In genomic region chr2:206471524-206472062, GRCh38 we compare ENCODE assay signal across 25 cellular contexts. TPM values are rescaled to one million over a fixed set of nuclear protein-coding genes. Genes with fewer than 3 reads are reported as not detected.
DNase-seq lines count a peak whose midpoint lies in the region; ATAC-seq, FAIRE-seq and TF ChIP-seq lines count a peak whose summit lies in the region.
"Had no signal": no experiment of that assay in that cellular context is flagged by ENCODE, and none has a peak within 500 bp of the region (broad histone marks: within the 10 kb centered on the region; RNA-seq: fewer than 3 reads in every experiment).

No MANE protein-coding gene starts in this region.

- FAIRE-seq in GM12892 (lab: Jason Lieb, UNC) (peak; percentile 46), urothelium cell line (lab: Jason Lieb, UNC) (no peak)
- FAIRE-seq: G401.6 had no signal

- no peak for TF ChIP-seq EP300 in esophagus muscularis mucosa (IDR thresholded peaks at IDR 0.05)

- ATAC-seq in GM19351 (IDR thresholded peaks at IDR 0.05; ENCODE audit: unreplicated experiment): peak; percentile 81
- ATAC-seq in HG02885 (IDR thresholded peaks at IDR 0.05; ENCODE audit: poor library complexity, unreplicated experiment): peak; percentile 77
- ATAC-seq in HG03565 (IDR thresholded peaks at IDR 0.05; ENCODE audit: unreplicated experiment): peak; percentile 72
- ATAC-seq in GM21360 (IDR thresholded peaks at IDR 0.05; ENCODE audit: unreplicated experiment): no peak
- ATAC-seq in HG03139 (IDR thresholded peaks at IDR 0.05; ENCODE audit: unreplicated experiment): no peak
- ATAC-seq: T-cell had no signal

- DNase-seq in GM12892 (ENCODE audit: insufficient read length) (no peak), esophagus muscularis mucosa (ENCODE audit: extremely low spot score) (no peak), urothelium cell line (ENCODE audit: low spot score) (no peak)
- DNase-seq: Calu3; CD8-positive, alpha-beta memory T cell; DMS153; GOT3; HCEC 1CT; Karpas-422; MV-4-11; NCI-H1105 treated with DMSO at 0.1 percent for 48 hours; NCI-H2029 treated with DMSO at 0.1 percent for 48 hours; NCI-H345; NCI-H524; NCI-H774; Peyer's patch; SJCRH30; T-cell had no signal

- no peak for TF ChIP-seq POLR2A in GM12892 (IDR thresholded peaks at IDR 0.05; ENCODE audit: low read depth, low read length)
- no peak for TF ChIP-seq POLR2A in esophagus muscularis mucosa (IDR thresholded peaks at IDR 0.05; ENCODE audit: low read depth)

- intact Hi-C loops in esophagus muscularis mucosa (cut with DNase I): no loop called here

- no peaks in the 10 kb centered on the region for H3K27me3 ChIP-seq in esophagus muscularis mucosa
- H3K27me3 ChIP-seq: Peyer's patch, SJCRH30 had no signal

- H3K36me3 ChIP-seq in esophagus muscularis mucosa: no peaks in the 10 kb centered on the region
- H3K36me3 ChIP-seq: Peyer's patch, SJCRH30 had no signal

- WGBS in esophagus muscularis mucosa: 76% methylated on average over 2 of the region's 2 CpGs

- TF ChIP-seq CTCF in esophagus muscularis mucosa (IDR thresholded peaks at IDR 0.05): no peak

- H3K9me3 ChIP-seq in esophagus muscularis mucosa: peaks cover 0 to 3% (median 0%) of the 10 kb centered on the region in 4 donors
- H3K9me3 ChIP-seq: Peyer's patch, SJCRH30 had no signal

- H3K4me3 ChIP-seq in esophagus muscularis mucosa: no peak overlapping the region
- H3K4me3 ChIP-seq: Peyer's patch, SJCRH30 had no signal

- no peak overlapping the region for H3K27ac ChIP-seq in esophagus muscularis mucosa (replicated peaks in 1 of 4)
- H3K27ac ChIP-seq: C4-2B, Peyer's patch, SJCRH30 had no signal

- H3K4me1 ChIP-seq in esophagus muscularis mucosa: no peaks in the 10 kb centered on the region
- H3K4me1 ChIP-seq: Peyer's patch had no signal

RNA-seq across cellular contexts. Expression of gene ADAM23, which starts 28.3 kb away (rescaled TPM):
- polyA plus RNA-seq in GM12892 (2012; ENCODE audit: missing spikeins): 23.2 TPM
- total RNA-seq in esophagus muscularis mucosa: 1 to 10 TPM; 1.5 to 3.0 (median 2.2) TPM
- polyA plus RNA-seq: CD8-positive, alpha-beta memory T cell had no signal

Comparison
In these comparisons a context has a peak if more than half of its experiments do, and no peak if none do; other contexts are left out.
1. ATAC-seq: peak in GM19351 (single experiment), HG02885 (single experiment) and HG03565 (single experiment); none in GM21360 (single experiment) and HG03139 (single experiment).